ENCODE assay signal across 17 cellular contexts in the genomic region with DNA sequence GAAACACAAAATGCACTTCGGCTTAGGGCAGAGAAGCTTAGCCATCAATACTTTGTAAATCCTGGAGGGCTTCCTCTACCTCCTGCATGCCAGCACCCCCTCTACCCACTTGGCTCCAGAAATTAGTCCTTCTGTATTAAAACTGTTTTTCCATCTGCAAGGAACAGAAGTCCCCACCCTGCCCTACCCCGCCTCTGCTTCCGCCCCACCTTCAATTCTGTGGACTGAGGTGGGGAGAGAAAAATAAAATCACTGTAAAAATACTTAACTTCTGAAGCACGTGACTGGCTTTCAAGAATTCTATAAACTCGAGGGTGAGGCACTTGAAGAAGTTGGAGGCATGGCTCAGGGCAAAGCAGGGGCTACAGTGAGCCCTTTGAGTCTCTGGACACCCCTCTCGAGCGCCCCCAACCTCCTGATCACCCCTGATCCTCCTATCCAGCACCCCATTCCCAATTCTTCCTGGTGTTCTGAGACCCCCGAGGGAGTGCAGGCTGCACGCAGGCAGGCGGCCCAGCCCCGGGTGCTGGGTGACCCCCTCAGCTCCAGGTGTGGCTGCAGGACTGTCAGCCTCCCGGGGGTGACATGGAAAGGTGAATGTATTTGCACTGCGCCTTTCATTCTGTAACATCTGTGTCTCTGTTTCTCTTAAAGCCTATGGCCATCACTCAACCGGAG. TPM values are rescaled to one million over a fixed set of nuclear protein-coding genes. Genes with fewer than 3 reads are reported as not detected.
DNase-seq lines count a peak whose midpoint lies in the region; ATAC-seq and TF ChIP-seq lines count a peak whose summit lies in the region.
"Had no signal": no experiment of that assay in that cellular context is flagged by ENCODE, and none has a peak within 500 bp of the region (broad histone marks: within the 10 kb centered on the region; RNA-seq: fewer than 3 reads in every experiment).

No MANE protein-coding gene starts in this region.

- TF ChIP-seq CTCF in GM23338 (conservative IDR thresholded peaks at IDR 0.05; ENCODE audit: low read depth in 2 of 2): peak; percentile 17 to 26; a peak in 1 of 4 replicates
- no peak for TF ChIP-seq CTCF in progenitor cell of endocrine pancreas (IDR thresholded peaks at IDR 0.05; ENCODE audit: unreplicated experiment)
- no peak for TF ChIP-seq CTCF in esophagus squamous epithelium (IDR thresholded peaks at IDR 0.05)
- no peak for TF ChIP-seq CTCF in GM13976 (IDR thresholded peaks at IDR 0.05; ENCODE audit: borderline replicate concordance, control extremely low read depth, extremely low read depth, insufficient read depth, missing control alignments)

- H2AFZ ChIP-seq in GM23338 (peak overlapping the region; percentile 82), mesenchymal stem cell (ENCODE audit: low read depth, low read length) (no peak overlapping the region)

- intact Hi-C loops in esophagus squamous epithelium (cut with DNase I): no loop called here

- H3K9me3 Mint-ChIP-seq in GM23338 (no peaks in the 10 kb centered on the region), progenitor cell of endocrine pancreas (ENCODE audit: low read depth) (no peaks in the 10 kb centered on the region)
- H3K9me3 Mint-ChIP-seq: CD8-positive, alpha-beta T cell; IgD-negative memory B cell had no signal

- no peaks in the 10 kb centered on the region for H3K79me2 ChIP-seq in GM23338 (replicated peaks; ENCODE audit: insufficient read depth)

- H3K4me1 Mint-ChIP-seq in GM23338: peaks cover 26% of the 10 kb centered on the region
- H3K4me1 Mint-ChIP-seq in progenitor cell of endocrine pancreas (ENCODE audit: low read depth): peaks cover 20% of the 10 kb centered on the region

- no peak overlapping the region for H2BK120ac ChIP-seq in mesenchymal stem cell (ENCODE audit: low read depth, low read length)

- no peak overlapping the region for H3K18ac ChIP-seq in mesenchymal stem cell (ENCODE audit: low read depth in 1 of 2, low read length in 2 of 2)

- H3K4me3 ChIP-seq in GM23338 (no peak overlapping the region), HUES64 (ENCODE audit: low read length) (peak overlapping the region; percentile 2; the same call in 1 of the 2 replicates), mesenchymal stem cell (ENCODE audit: insufficient read depth in 1 of 2, low read depth in 1 of 2, low read length in 2 of 2) (no peak overlapping the region), esophagus squamous epithelium (no peak overlapping the region)
- H3K4me3 ChIP-seq: Peyer's patch had no signal

- no peak overlapping the region for H2AK5ac ChIP-seq in mesenchymal stem cell (ENCODE audit: low read length, severe bottlenecking)

- 74% methylated on average over 12 of the region's 14 CpGs for WGBS in HUES64
- 78% methylated on average over 12 of the region's 14 CpGs for WGBS in mesenchymal stem cell
- 77 to 79% methylated on average over 8 to 12 of the region's 14 CpGs for WGBS in esophagus squamous epithelium, 2 donors

- H3K14ac ChIP-seq in mesenchymal stem cell (ENCODE audit: low read length in 2 of 2): no peak overlapping the region

- H3K79me1 ChIP-seq in mesenchymal stem cell (replicated peaks; ENCODE audit: low read length, poor library complexity, severe bottlenecking): no peaks in the 10 kb centered on the region

- H4K91ac ChIP-seq in mesenchymal stem cell (ENCODE audit: low read length): peak overlapping the region; percentile 39

- H4K20me1 ChIP-seq in GM23338 (replicated peaks; ENCODE audit: insufficient read depth): no peaks in the 10 kb centered on the region

- H3K36me3 ChIP-seq in GM23338 (ENCODE audit: insufficient read depth) (no peaks in the 10 kb centered on the region), HUES64 (ENCODE audit: insufficient read depth, low read length) (no peaks in the 10 kb centered on the region), mesenchymal stem cell (ENCODE audit: control insufficient read depth in 1 of 2, insufficient read depth in 2 of 2, low read depth in 1 of 2, low read length in 2 of 2) (no peaks in the 10 kb centered on the region), esophagus squamous epithelium (no peaks in the 10 kb centered on the region)
- H3K36me3 ChIP-seq: BE2C, Peyer's patch had no signal

- TF ChIP-seq POLR2A in esophagus squamous epithelium (IDR thresholded peaks at IDR 0.05): no peak

- H3K36me3 Mint-ChIP-seq in GM23338 (ENCODE audit: low read depth) (no peaks in the 10 kb centered on the region), progenitor cell of endocrine pancreas (ENCODE audit: insufficient read depth) (no peaks in the 10 kb centered on the region)
- H3K36me3 Mint-ChIP-seq: CD8-positive, alpha-beta T cell; IgD-negative memory B cell had no signal

- H3K27ac ChIP-seq in GM23338 (ENCODE audit: low read depth) (no peak overlapping the region), HUES64 (ENCODE audit: low read depth, low read length) (no peak overlapping the region), mesenchymal stem cell (ENCODE audit: low read length, poor library complexity, severe bottlenecking) (no peak overlapping the region), esophagus squamous epithelium (no peak overlapping the region)
- H3K27ac ChIP-seq: Peyer's patch had no signal

- H3K4ac ChIP-seq in mesenchymal stem cell (ENCODE audit: low read depth in 1 of 2, low read length in 2 of 2): no peak overlapping the region

- in situ Hi-C loops in GM13976 (cut with MboI; ENCODE audit: low sequenced_read_pairs, unreplicated experiment): loop anchor here (10.0 kb wide), 2 partner anchors 163 to 303 kb away; no protein-coding TSS in a partner anchor

- H3K4me1 ChIP-seq in GM23338 (ENCODE audit: insufficient read depth): peaks cover 13% of the 10 kb centered on the region
- peaks cover 23% of the 10 kb centered on the region for H3K4me1 ChIP-seq in HUES64 (ENCODE audit: insufficient read depth, low read length)
- no peaks in the 10 kb centered on the region for H3K4me1 ChIP-seq in mesenchymal stem cell (ENCODE audit: control insufficient read depth, insufficient read depth, low read depth, low read length)
- H3K4me1 ChIP-seq in esophagus squamous epithelium: peaks cover 0 to 4% (median 0%) of the 10 kb centered on the region in 3 donors
- H3K4me1 ChIP-seq: BE2C had no signal

- H3K9me2 ChIP-seq in GM23338 (ENCODE audit: insufficient read depth): no peaks in the 10 kb centered on the region

- H4K8ac ChIP-seq in mesenchymal stem cell (ENCODE audit: low read length): no peak overlapping the region

- no peaks in the 10 kb centered on the region for H3K9me3 ChIP-seq in HUES64 (ENCODE audit: insufficient read depth, low read depth, low read length)
- H3K9me3 ChIP-seq in mesenchymal stem cell (ENCODE audit: control insufficient read depth, low read length): no peaks in the 10 kb centered on the region
- H3K9me3 ChIP-seq in esophagus squamous epithelium: no peaks in the 10 kb centered on the region
- H3K9me3 ChIP-seq: BE2C, Peyer's patch had no signal

- H3K4me3 Mint-ChIP-seq in GM23338 (peak overlapping the region; percentile 34; the same call in 2 of the 3 replicates), progenitor cell of endocrine pancreas (ENCODE audit: low read depth) (no peak overlapping the region)
- H3K4me3 Mint-ChIP-seq: CD8-positive, alpha-beta T cell; IgD-negative memory B cell had no signal

- peak; percentile 41 for ATAC-seq in GM23338
- ATAC-seq: CD8-positive, alpha-beta T cell had no signal

- H3F3A ChIP-seq in GM23338 (replicated peaks; ENCODE audit: low read depth): no peaks in the 10 kb centered on the region

- no peak overlapping the region for H2BK5ac ChIP-seq in mesenchymal stem cell (ENCODE audit: low read depth, low read length, poor library complexity, severe bottlenecking)

- H2BK12ac ChIP-seq in mesenchymal stem cell (ENCODE audit: low read length in 2 of 2): no peak overlapping the region

- no peak overlapping the region for H2BK15ac ChIP-seq in mesenchymal stem cell (ENCODE audit: low read depth, poor library complexity, severe bottlenecking)

- peak overlapping the region; percentile 66 for H3K4me2 ChIP-seq in GM23338
- H3K4me2 ChIP-seq in mesenchymal stem cell (ENCODE audit: low read length, poor library complexity, severe bottlenecking): no peak overlapping the region

- DNase-seq in GM23338 (ENCODE audit: low spot score): no peak
- DNase-seq in mesenchymal stem cell: no peak
- DNase-seq in progenitor cell of endocrine pancreas (ENCODE audit: low spot score, unreplicated experiment): no peak
- no peak for DNase-seq in germinal center (ENCODE audit: low spot score)
- DNase-seq in LoVo (ENCODE audit: low spot score): no peak
- no peak for DNase-seq in esophagus squamous epithelium (lab: John Stamatoyannopoulos, UW)
- no peak for DNase-seq in GM13976 (ENCODE audit: low spot score)
- DNase-seq: BE2C; CD8-positive, alpha-beta T cell; MV-4-11; NCI-H1417 treated with DMSO at 0.1 percent for 48 hours; NCI-H2029; NCI-H510A; Peyer's patch; SHP77 had no signal

- H3K27ac Mint-ChIP-seq in GM23338: no peak overlapping the region
- H3K27ac Mint-ChIP-seq in progenitor cell of endocrine pancreas: peak overlapping the region; percentile 86
- H3K27ac Mint-ChIP-seq: CD8-positive, alpha-beta T cell; IgD-negative memory B cell had no signal

- peaks cover 10% of the 10 kb centered on the region for H3K27me3 Mint-ChIP-seq in GM23338 (ENCODE audit: insufficient read depth, low read depth, poor library complexity)
- no peaks in the 10 kb centered on the region for H3K27me3 Mint-ChIP-seq in progenitor cell of endocrine pancreas
- H3K27me3 Mint-ChIP-seq: IgD-negative memory B cell had no signal

- no peaks in the 10 kb centered on the region for H3K27me3 ChIP-seq in GM23338 (ENCODE audit: insufficient read depth)
- no peaks in the 10 kb centered on the region for H3K27me3 ChIP-seq in HUES64 (ENCODE audit: insufficient read depth, low read length)
- H3K27me3 ChIP-seq in mesenchymal stem cell (ENCODE audit: control insufficient read depth in 1 of 2, insufficient read depth in 1 of 2, low read length in 2 of 2): peaks cover 0 to 14% of the 10 kb centered on the region in 2 experiments
- no peaks in the 10 kb centered on the region for H3K27me3 ChIP-seq in esophagus squamous epithelium
- H3K27me3 ChIP-seq: BE2C, Peyer's patch had no signal

- H3K9ac ChIP-seq in HUES64 (ENCODE audit: low read depth, low read length) (no peak overlapping the region), mesenchymal stem cell (ENCODE audit: low read length) (no peak overlapping the region)

- H3K23ac ChIP-seq in mesenchymal stem cell (ENCODE audit: low read length in 2 of 2): no peak overlapping the region

RNA-seq across cellular contexts. Expression of gene KIAA1217, which starts 7.3 kb away (rescaled TPM):
- total RNA-seq in GM23338 (2014; rRNA removed; shearing (Covaris generic)): 9.1 and 17.7 TPM in 2 replicates
- 6.0 and 6.4 TPM in 2 replicates for polyA plus RNA-seq in GM23338 (2016; fragmentation: Nextera tagmentation; extraction: Ambion mirVana)
- polyA plus RNA-seq in HUES64 (2013, experiment 1 of 2): 8.7 TPM
- polyA plus RNA-seq in HUES64 (2013, experiment 2 of 2): 10.1 TPM
- 2.4 TPM for polyA plus RNA-seq in mesenchymal stem cell (2013, experiment 1 of 2)
- polyA plus RNA-seq in mesenchymal stem cell (2013, experiment 2 of 2): 2.3 TPM
- total RNA-seq in progenitor cell of endocrine pancreas: 117 and 121 TPM in 2 replicates
- total RNA-seq in esophagus squamous epithelium: 10 to 100 TPM; 56.2 to 67.6 (median 66.2) TPM
- polyA plus RNA-seq: IgD-negative memory B cell had no signal

Comparison
In these comparisons a context has a peak if more than half of its experiments do, and no peak if none do; other contexts are left out.
1. CTCF ChIP-seq: peak in GM23338 (2 of 2); none in progenitor cell of endocrine pancreas (single experiment), esophagus squamous epithelium (0 of 6) and GM13976 (single experiment).